ENCODE assay signal across 26 cellular contexts in the genomic region with DNA sequence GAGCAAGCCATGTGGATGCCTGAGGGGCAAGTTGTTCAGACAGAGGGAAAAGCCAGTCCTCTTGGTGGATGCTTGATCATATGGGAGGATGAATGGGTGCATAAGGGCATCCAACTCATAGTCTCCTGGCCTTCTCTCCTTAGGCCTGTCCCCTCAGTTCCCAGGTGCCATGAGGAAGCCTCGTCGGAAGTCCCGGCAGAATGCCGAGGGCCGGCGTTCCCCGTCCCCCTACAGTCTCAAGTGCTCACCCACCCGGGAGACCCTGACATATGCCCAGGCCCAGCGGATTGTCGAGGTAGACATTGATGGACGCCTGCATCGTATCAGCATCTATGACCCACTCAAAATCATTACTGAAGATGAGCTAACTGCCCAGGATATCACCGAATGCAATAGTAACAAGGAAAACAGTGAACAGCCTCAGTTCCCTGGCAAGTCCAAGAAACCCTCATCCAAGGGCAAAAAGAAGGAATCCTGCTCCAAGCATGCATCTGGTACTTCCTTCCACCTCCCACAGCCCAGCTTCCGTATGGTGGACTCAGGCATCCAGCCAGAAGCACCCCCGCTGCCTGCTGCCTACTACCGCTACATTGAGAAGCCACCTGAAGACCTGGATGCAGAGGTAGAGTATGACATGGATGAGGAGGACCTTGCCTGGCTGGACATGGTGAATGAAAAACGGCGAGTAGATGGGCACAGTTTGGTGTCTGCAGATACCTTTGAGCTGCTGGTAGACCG.
"Had no signal": no experiment of that assay in that cellular context is flagged by ENCODE, and none has a peak within 500 bp of the region (broad histone marks: within the 10 kb centered on the region; RNA-seq: fewer than 3 reads in every experiment).

No MANE protein-coding gene starts in this region.

- H3K9me3 ChIP-seq: gastrocnemius medialis, left lung, ovary, psoas muscle, sigmoid colon, stomach, testis, tibial artery, upper lobe of left lung had no signal

- H3K4me2 ChIP-seq: hepatocyte had no signal

- H2AFZ ChIP-seq: hepatocyte had no signal

- H3K27ac Mint-ChIP-seq: nephron; stimulated activated effector memory CD8-positive, alpha-beta T cell treated with anti-CD3 and anti-CD28 coated beads, Interleukin-12 subunit alpha, Interleukin-12 subunit beta, amount 100 ng/mL, for 72 hours had no signal

- ATAC-seq: gastrocnemius medialis; left lung; naive thymus-derived CD4-positive, alpha-beta T cell; psoas muscle; right cardiac atrium; stimulated activated effector memory CD8-positive, alpha-beta T cell treated with anti-CD3 and anti-CD28 coated beads, Interleukin-12 subunit alpha, Interleukin-12 subunit beta, amount 100 ng/mL, for 72 hours had no signal

- H3K36me3 ChIP-seq: ovary had no signal

- H3K9me3 Mint-ChIP-seq: nephron; stimulated activated effector memory CD8-positive, alpha-beta T cell treated with anti-CD3 and anti-CD28 coated beads, Interleukin-12 subunit alpha, Interleukin-12 subunit beta, amount 100 ng/mL, for 72 hours had no signal

- H3K4me3 ChIP-seq: coronary artery, gastrocnemius medialis, hepatocyte, left lung, ovary, psoas muscle, sigmoid colon, stomach, testis, tibial artery, upper lobe of left lung had no signal

- DNase-seq: dermis blood vessel endothelial cell; effector memory CD4-positive, alpha-beta T cell; foreskin fibroblast; gastrocnemius medialis; head of caudate nucleus; kidney; left lung; mesendoderm; midbrain; naive thymus-derived CD4-positive, alpha-beta T cell; occipital lobe; ovary; psoas muscle; sigmoid colon; stimulated activated CD4-positive, alpha-beta T cell treated with anti-CD3 and anti-CD28 coated beads, Interleukin-2, amount 100 ng/mL, for 24 hours; stimulated activated CD4-positive, alpha-beta T cell treated with anti-CD3 and anti-CD28 coated beads, Interleukin-4, amount 100 ng/mL, for 24 hours; stimulated activated naive CD4-positive, alpha-beta T cell treated with Interleukin-2 at 50 U/mL for 16 hours; stomach; testis; tibial artery had no signal

- H3K4me3 Mint-ChIP-seq: stimulated activated effector memory CD8-positive, alpha-beta T cell treated with anti-CD3 and anti-CD28 coated beads, Interleukin-12 subunit alpha, Interleukin-12 subunit beta, amount 100 ng/mL, for 72 hours had no signal

- H3K27ac ChIP-seq: coronary artery, gastrocnemius medialis, hepatocyte, left lung, ovary, psoas muscle, sigmoid colon, stomach, testis, tibial artery, upper lobe of left lung had no signal

- H3K27me3 ChIP-seq: gastrocnemius medialis, hepatocyte, left lung, ovary, sigmoid colon, stomach, testis, tibial artery, upper lobe of left lung had no signal
